Comparison of ENCODE assay signal across 1 cellular context in the genomic region with DNA sequence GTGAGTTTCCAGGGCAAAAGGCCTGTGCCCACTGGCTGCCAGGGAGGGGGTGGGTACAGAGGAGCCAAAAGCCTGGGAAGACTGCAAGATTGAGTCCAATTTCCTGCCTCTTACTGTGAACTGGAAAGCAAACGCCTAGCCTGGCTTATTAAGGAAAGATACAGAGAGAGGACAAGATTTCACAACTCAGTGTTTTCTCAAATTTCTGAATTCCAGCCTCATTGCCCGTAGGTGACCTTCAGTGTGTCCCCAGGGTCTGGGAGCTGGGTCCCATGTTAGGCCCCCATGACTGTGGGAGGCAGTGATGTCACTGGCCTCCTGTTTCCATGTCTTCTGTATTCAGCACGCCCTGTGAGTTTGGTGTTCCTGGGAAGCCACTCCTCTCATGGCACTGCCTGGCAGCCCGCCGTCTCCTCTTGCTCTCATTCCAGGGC.
TF ChIP-seq lines count a peak whose summit lies in the region.

No MANE protein-coding gene starts in this region.

TF ChIP-seq in GM23338, 12 proteins besides CTCF, POLR2A, EP300 and RAD21 (continued from another document):
- TF ChIP-seq REST (IDR thresholded peaks at IDR 0.05; ENCODE audit: unreplicated experiment) = no peak
